ENCODE assay signal across 8 cellular contexts in genomic region chr12:4037747-4038312, GRCh38.
DNase-seq lines count a peak whose midpoint lies in the region; ATAC-seq and TF ChIP-seq lines count a peak whose summit lies in the region.

No MANE protein-coding gene starts in this region.

- no peak overlapping the region for H3K27ac Mint-ChIP-seq in endothelial cell (ENCODE audit: unreplicated experiment)
- no peak overlapping the region for H3K27ac Mint-ChIP-seq in nephron progenitor cell

- H3K9me3 Mint-ChIP-seq in endothelial cell (ENCODE audit: unreplicated experiment) = no peaks in the 10 kb centered on the region
- peaks cover 1% of the 10 kb centered on the region for H3K9me3 Mint-ChIP-seq in nephron progenitor cell

- no peaks in the 10 kb centered on the region for H3K36me3 Mint-ChIP-seq in endothelial cell (ENCODE audit: low read depth, unreplicated experiment)
- H3K36me3 Mint-ChIP-seq in nephron progenitor cell (ENCODE audit: low read depth) = peaks cover 2% of the 10 kb centered on the region

- H3K4me1 Mint-ChIP-seq in endothelial cell (ENCODE audit: unreplicated experiment) = no peaks in the 10 kb centered on the region
- H3K4me1 Mint-ChIP-seq in nephron progenitor cell = peaks cover 78% of the 10 kb centered on the region

- peak; percentile 78 for TF ChIP-seq CTCF in endothelial cell (IDR thresholded peaks at IDR 0.05; ENCODE audit: unreplicated experiment)
- peak; percentile 71 for TF ChIP-seq CTCF in nephron progenitor cell (IDR thresholded peaks at IDR 0.05)

- ATAC-seq in GM21528 (IDR thresholded peaks at IDR 0.05; ENCODE audit: low FRiP score, unreplicated experiment) (no peak), GM21723 (IDR thresholded peaks at IDR 0.05; ENCODE audit: unreplicated experiment) (no peak), HG02840 (IDR thresholded peaks at IDR 0.05; ENCODE audit: low FRiP score, unreplicated experiment) (no peak)

- DNase-seq in activated gamma-delta T cell treated with Interleukin-2 at 50 U/mL for 16 hours (peak; percentile 15), activated gamma-delta T cell (lab: John Stamatoyannopoulos, UW) (no peak), NCI-H69 (lab: John Stamatoyannopoulos, UW) (peak; percentile 29), endothelial cell (ENCODE audit: low spot score) (peak; percentile 34), nephron progenitor cell (no peak)

- H3K4me3 Mint-ChIP-seq in endothelial cell (ENCODE audit: unreplicated experiment) (no peak overlapping the region), nephron progenitor cell (no peak overlapping the region)

- H3K27me3 Mint-ChIP-seq in endothelial cell (ENCODE audit: unreplicated experiment) (no peaks in the 10 kb centered on the region), nephron progenitor cell (ENCODE audit: low read depth, poor library complexity) (peaks cover 17% of the 10 kb centered on the region)

Comparison
In these comparisons a context has a peak if more than half of its experiments do, and no peak if none do; other contexts are left out.
1. DNase-seq: peak in activated gamma-delta T cell treated with Interleukin-2 at 50 U/mL for 16 hours (single experiment), NCI-H69 (single experiment) and endothelial cell (single experiment); none in activated gamma-delta T cell (single experiment) and nephron progenitor cell (single experiment).